Comparison of ENCODE assay signal across 13 cellular contexts in genomic region chr1:24504560-24504959, GRCh38. TPM values are rescaled to one million over a fixed set of nuclear protein-coding genes. Genes with fewer than 3 reads are reported as not detected.
A peak's percentile ranks its signal among the peaks of the same experiment; 100 is the strongest.
DNase-seq lines count a peak whose midpoint lies in the region; ATAC-seq, FAIRE-seq and TF ChIP-seq lines count a peak whose summit lies in the region.
"Had no signal": no experiment of that assay in that cellular context is flagged by ENCODE, and none has a peak within 500 bp of the region (broad histone marks: within the 10 kb centered on the region; RNA-seq: fewer than 3 reads in every experiment).

No MANE protein-coding gene starts in this region.

- no peak for TF ChIP-seq POLR2A in HepG2 (IDR thresholded peaks at IDR 0.05; ENCODE audit: insufficient read depth in 1 of 2, low read depth in 2 of 2, low read length in 2 of 2)
- TF ChIP-seq POLR2A in right lobe of liver (IDR thresholded peaks at IDR 0.05), result no peak
- TF ChIP-seq POLR2A in upper lobe of left lung (IDR thresholded peaks at IDR 0.05), result no peak

- H3K4me2 ChIP-seq in HepG2 (ENCODE audit: low read depth, low read length), result peak overlapping the region; percentile 95; the same call in 1 of the 2 replicates
- peak overlapping the region; percentile 87 for H3K4me2 ChIP-seq in keratinocyte (ENCODE audit: control insufficient read depth, extremely low read depth, insufficient read depth, low read depth, low read length)
- no peak overlapping the region for H3K4me2 ChIP-seq in mesendoderm (ENCODE audit: low read length)

- H3K9me1 ChIP-seq in keratinocyte (ENCODE audit: control insufficient read depth, extremely low read depth, insufficient read depth, low read length), result no peaks in the 10 kb centered on the region

- in situ Hi-C loops in HepG2 (cut with HindIII; ENCODE audit: extremely low pct_ligation_motif_present, low pct_unique_long_range_greater_than_20kb), result no loop called here

- dilution Hi-C loops in keratinocyte (cut with MboI; ENCODE audit: extremely low pct_ligation_motif_present, low sequenced_read_pairs), result no loop called here

- H3K36me3 ChIP-seq in HepG2 (replicated peaks in 1 of 2; ENCODE audit: control insufficient read depth in 1 of 2, insufficient read depth in 2 of 2, low read length in 2 of 2), result no peaks in the 10 kb centered on the region
- no peaks in the 10 kb centered on the region for H3K36me3 ChIP-seq in right lobe of liver
- H3K36me3 ChIP-seq in keratinocyte (ENCODE audit: control insufficient read depth in 2 of 2, extremely low read depth in 1 of 2, insufficient read depth in 2 of 2, low read length in 2 of 2), result no peaks in the 10 kb centered on the region
- no peaks in the 10 kb centered on the region for H3K36me3 ChIP-seq in upper lobe of left lung
- H3K36me3 ChIP-seq in mesendoderm (ENCODE audit: control insufficient read depth, insufficient read depth, low read length), result no peaks in the 10 kb centered on the region
- H3K36me3 ChIP-seq: cardiac muscle cell had no signal

- no peak for TF ChIP-seq CTCF in HepG2 (CRISPR knock-in tag; IDR thresholded peaks at IDR 0.05)
- no peak for TF ChIP-seq CTCF in right lobe of liver (IDR thresholded peaks at IDR 0.05)
- TF ChIP-seq CTCF in keratinocyte (optimal IDR thresholded peaks at IDR 0.05 in 1 of 3, IDR thresholded peaks at IDR 0.05 in 1 of 3, conservative IDR thresholded peaks at IDR 0.05 in 1 of 3; ENCODE audit: extremely low read depth in 1 of 3, insufficient read depth in 2 of 3, low read length in 3 of 3), result no peak
- no peak for TF ChIP-seq CTCF in type B pancreatic cell (conservative IDR thresholded peaks at IDR 0.05)
- TF ChIP-seq CTCF in upper lobe of left lung (IDR thresholded peaks at IDR 0.05), result no peak

- BruUV-seq in HepG2 (replicated peaks; lab: Mats Ljungman, UMichigan), result TSS peak; percentile 51

- H3K4me1 ChIP-seq in HepG2 (ENCODE audit: insufficient read depth, low read length), result peaks cover 54% of the 10 kb centered on the region
- peaks cover 0 to 6% (median 0%) of the 10 kb centered on the region in 4 donors for H3K4me1 ChIP-seq in right lobe of liver
- H3K4me1 ChIP-seq in keratinocyte (ENCODE audit: control insufficient read depth, extremely low read depth, insufficient read depth, low read length), result peaks cover 16% of the 10 kb centered on the region
- H3K4me1 ChIP-seq in upper lobe of left lung, result peaks cover 0 to 28% (median 10%) of the 10 kb centered on the region in 4 donors
- peaks cover 14% of the 10 kb centered on the region for H3K4me1 ChIP-seq in mesendoderm (ENCODE audit: control insufficient read depth, low read depth, low read length)

- no peak for DNase-seq in HepG2 (ENCODE audit: low spot score)
- no peak for DNase-seq in right lobe of liver
- no peak for DNase-seq in activated CD4-positive, alpha-beta memory T cell treated with anti-CD3 and anti-CD28 coated beads for 36 hours
- no peak for DNase-seq in keratinocyte (ENCODE audit: low read depth, low spot score)
- DNase-seq in type B pancreatic cell (ENCODE audit: extremely low spot score, unreplicated experiment), result no peak
- DNase-seq in upper lobe of left lung, result no peak
- DNase-seq in mesendoderm, result no peak
- DNase-seq: Karpas-422; stimulated activated CD4-positive, alpha-beta T cell treated with anti-CD3 and anti-CD28 coated beads, Interleukin-4, amount 100 ng/mL, for 1 hour had no signal

- TF ChIP-seq EP300 in HepG2 (IDR thresholded peaks at IDR 0.05; ENCODE audit: low read depth in 2 of 2, low read length in 2 of 2) (no peak), HepG2 (CRISPR knock-in tag; IDR thresholded peaks at IDR 0.05; ENCODE audit: borderline replicate concordance) (no peak), upper lobe of left lung (IDR thresholded peaks at IDR 0.05) (no peak)

- POLR2A ChIA-PET in HepG2 (lab: Yijun Ruan, JAX), result no interaction called here
- POLR2A ChIA-PET in activated CD4-positive, alpha-beta memory T cell treated with anti-CD3 and anti-CD28 coated beads for 36 hours (lab: Charles Lee), result interaction anchor here (1.2 to 4.4 kb wide), 7 partner anchors 12 to 89 kb away, joined by 3 to 42 read pairs (median 6); partner anchors contain the start of gene NIPAL3

- H3K23ac ChIP-seq in mesendoderm (ENCODE audit: low read length), result no peak overlapping the region

- H3K27me3 Mint-ChIP-seq in activated CD4-positive, alpha-beta memory T cell treated with anti-CD3 and anti-CD28 coated beads for 36 hours, result no peaks in the 10 kb centered on the region
- H3K27me3 Mint-ChIP-seq in type B pancreatic cell, result peaks cover 58% of the 10 kb centered on the region

- peaks cover 66% of the 10 kb centered on the region for H3K4me1 Mint-ChIP-seq in activated CD4-positive, alpha-beta memory T cell treated with anti-CD3 and anti-CD28 coated beads for 36 hours (ENCODE audit: low read depth)
- H3K4me1 Mint-ChIP-seq in type B pancreatic cell (ENCODE audit: unreplicated experiment), result peaks cover 12% of the 10 kb centered on the region

- TF ChIP-seq RAD21 in HepG2 (CRISPR knock-in tag; IDR thresholded peaks at IDR 0.05), result no peak

- no peak overlapping the region for H3K56ac ChIP-seq in mesendoderm (ENCODE audit: low read length)

- H3K79me2 ChIP-seq in HepG2 (ENCODE audit: insufficient read depth, low read length), result peaks cover 10% of the 10 kb centered on the region
- peaks cover 15% of the 10 kb centered on the region for H3K79me2 ChIP-seq in keratinocyte (ENCODE audit: control insufficient read depth, insufficient read depth, low read length)
- H3K79me2 ChIP-seq in mesendoderm (ENCODE audit: control insufficient read depth, insufficient read depth, low read length), result no peaks in the 10 kb centered on the region

- peak overlapping the region; percentile 33 for H3K27ac ChIP-seq in HepG2 (ENCODE audit: extremely low read length, insufficient read depth, low read length)
- no peak overlapping the region for H3K27ac ChIP-seq in right lobe of liver
- no peak overlapping the region for H3K27ac ChIP-seq in keratinocyte (ENCODE audit: control insufficient read depth, insufficient read depth, low read length)
- peak overlapping the region in 1 of 4 donors; percentile 94 for H3K27ac ChIP-seq in upper lobe of left lung
- H3K27ac ChIP-seq in mesendoderm (ENCODE audit: low read depth, low read length), result no peak overlapping the region
- H3K27ac ChIP-seq: cardiac muscle cell had no signal

- H2BK15ac ChIP-seq in mesendoderm (replicated peaks; ENCODE audit: low read depth), result no peak overlapping the region

- WGBS in HepG2 (ENCODE audit: low lambda C conversion rate), result 56% methylated on average over 4 of the region's 4 CpGs
- 89% methylated on average over 4 of the region's 4 CpGs for WGBS in right lobe of liver (ENCODE audit: insufficient coverage, low coverage, low lambda C conversion rate, missing lambda C conversion rate)
- WGBS in upper lobe of left lung, 2 donors, result 93 to 95% methylated on average over 4 of the region's 4 CpGs
- no CpG with 5 or more reads among the region's 4 CpGs for WGBS in mesendoderm (ENCODE audit: extremely low coverage, insufficient coverage, low lambda C conversion rate)

- H3K9ac ChIP-seq in HepG2 (ENCODE audit: insufficient read depth, low read depth, low read length) (peak overlapping the region; percentile 81; the same call in 1 of the 2 replicates), keratinocyte (ENCODE audit: control insufficient read depth, extremely low read depth, insufficient read depth, low read length) (no peak overlapping the region), mesendoderm (ENCODE audit: low read length) (no peak overlapping the region)

- peak overlapping the region in 1 of 3 experiments; percentile 72; a peak in 3 of 6 replicates for H3K4me3 ChIP-seq in HepG2 (replicated peaks in 1 of 3; ENCODE audit: insufficient read depth in 1 of 3, low read depth in 2 of 3, low read length in 3 of 3)
- no peak overlapping the region for H3K4me3 ChIP-seq in right lobe of liver
- H3K4me3 ChIP-seq in keratinocyte (ENCODE audit: control insufficient read depth in 2 of 3, extremely low read depth in 1 of 3, insufficient read depth in 2 of 3, low read depth in 1 of 3, low read length in 3 of 3), result no peak overlapping the region
- peak overlapping the region in 1 of 4 donors; percentile 70 for H3K4me3 ChIP-seq in upper lobe of left lung
- H3K4me3 ChIP-seq in mesendoderm (ENCODE audit: low read length), result no peak overlapping the region
- H3K4me3 ChIP-seq: cardiac muscle cell, lung had no signal

- peak overlapping the region; percentile 99 for H3K27ac Mint-ChIP-seq in activated CD4-positive, alpha-beta memory T cell treated with anti-CD3 and anti-CD28 coated beads for 36 hours
- peak overlapping the region; percentile 98 for H3K27ac Mint-ChIP-seq in type B pancreatic cell

- no peak overlapping the region for H3K18ac ChIP-seq in mesendoderm (ENCODE audit: low read length)

- H4K5ac ChIP-seq in mesendoderm (ENCODE audit: low read length), result no peak overlapping the region

- FAIRE-seq in HepG2 (lab: Jason Lieb, UNC) (no peak), keratinocyte (lab: Jason Lieb, UNC) (no peak)

- H2AFZ ChIP-seq in HepG2 (ENCODE audit: low read length) (no peak overlapping the region), keratinocyte (ENCODE audit: control insufficient read depth, low read length) (no peak overlapping the region)

- peak overlapping the region; percentile 98 for H3K4me3 Mint-ChIP-seq in activated CD4-positive, alpha-beta memory T cell treated with anti-CD3 and anti-CD28 coated beads for 36 hours
- H3K4me3 Mint-ChIP-seq in type B pancreatic cell, result peak overlapping the region; percentile 95

- H3K9me3 Mint-ChIP-seq in activated CD4-positive, alpha-beta memory T cell treated with anti-CD3 and anti-CD28 coated beads for 36 hours, result no peaks in the 10 kb centered on the region
- H3K9me3 Mint-ChIP-seq in type B pancreatic cell, result no peaks in the 10 kb centered on the region

- intact Hi-C loops in HepG2 (cut with micrococcal nuclease; ENCODE audit: unreplicated experiment) (loop anchor here (5.0 to 10.0 kb wide), 2 partner anchors 53 to 90 kb away; partner anchors contain the start of genes NCMAP, NIPAL3 and STPG1), right lobe of liver (cut with DNase I) (no loop called here)
- intact Hi-C loops in activated CD4-positive, alpha-beta memory T cell treated with anti-CD3 and anti-CD28 coated beads for 36 hours (cut with micrococcal nuclease), result loop anchor here (10.0 kb wide), 1 partner anchor 80 kb away; no protein-coding TSS in a partner anchor

- H4K20me1 ChIP-seq in HepG2 (ENCODE audit: insufficient read depth, low read length) (no peaks in the 10 kb centered on the region), keratinocyte (ENCODE audit: control insufficient read depth, extremely low read depth, insufficient read depth, low read length) (no peaks in the 10 kb centered on the region)

- H3K9me3 ChIP-seq in HepG2 (ENCODE audit: low read length), result no peaks in the 10 kb centered on the region
- H3K9me3 ChIP-seq in right lobe of liver, result no peaks in the 10 kb centered on the region
- H3K9me3 ChIP-seq in keratinocyte (ENCODE audit: control insufficient read depth, low read depth, low read length), result no peaks in the 10 kb centered on the region
- no peaks in the 10 kb centered on the region for H3K9me3 ChIP-seq in upper lobe of left lung

- H2AK5ac ChIP-seq in mesendoderm (ENCODE audit: low read length), result no peak overlapping the region

- no peak overlapping the region for H2BK5ac ChIP-seq in mesendoderm (ENCODE audit: low read length)

- no peak overlapping the region for H2BK120ac ChIP-seq in mesendoderm (ENCODE audit: low read depth, low read length)

- no peak overlapping the region for H4K8ac ChIP-seq in mesendoderm (ENCODE audit: low read depth, low read length)

- CTCF ChIA-PET in HepG2 (lab: Yijun Ruan, JAX; ENCODE audit: low intra/inter-chr PET ratio, low total read pairs), result no interaction called here
- CTCF ChIA-PET in activated CD4-positive, alpha-beta memory T cell treated with anti-CD3 and anti-CD28 coated beads for 36 hours (lab: Charles Lee), result interaction anchor here (1.0 to 7.2 kb wide), 10 partner anchors 11 to 114 kb away, joined by 3 to 62 read pairs (median 5); partner anchors contain the start of genes NIPAL3 and STPG1

- peaks cover 29% of the 10 kb centered on the region for H3K36me3 Mint-ChIP-seq in activated CD4-positive, alpha-beta memory T cell treated with anti-CD3 and anti-CD28 coated beads for 36 hours
- H3K36me3 Mint-ChIP-seq in type B pancreatic cell, result no peaks in the 10 kb centered on the region

- H3K4ac ChIP-seq in mesendoderm (ENCODE audit: low read depth, low read length), result no peak overlapping the region

- no peaks in the 10 kb centered on the region; a peak in 1 of 5 replicates for H3K27me3 ChIP-seq in HepG2 (ENCODE audit: control insufficient read depth in 1 of 2, insufficient read depth in 2 of 2, low read length in 2 of 2)
- H3K27me3 ChIP-seq in right lobe of liver, result no peaks in the 10 kb centered on the region
- no peaks in the 10 kb centered on the region for H3K27me3 ChIP-seq in keratinocyte (ENCODE audit: control insufficient read depth, extremely low read depth, insufficient read depth, low read length)
- no peaks in the 10 kb centered on the region for H3K27me3 ChIP-seq in upper lobe of left lung
- no peaks in the 10 kb centered on the region for H3K27me3 ChIP-seq in mesendoderm (ENCODE audit: insufficient read depth, low read length, poor library complexity)
- H3K27me3 ChIP-seq: cardiac muscle cell had no signal

- peaks cover 5% of the 10 kb centered on the region for H3K79me1 ChIP-seq in mesendoderm (ENCODE audit: low read length)

- no peak for ATAC-seq in HepG2
- ATAC-seq in right lobe of liver, result no peak
- no peak for ATAC-seq in upper lobe of left lung (ENCODE audit: low FRiP score in 2 of 2)
- no peak for ATAC-seq in HG03457 (IDR thresholded peaks at IDR 0.05; ENCODE audit: unreplicated experiment)

RNA-seq across cellular contexts. Expression of gene RCAN3, which starts 1.9 kb away (rescaled TPM):
- total RNA-seq in HepG2 (2016; rRNA removed; fragmentation: Illumina TruSeq; extraction: Trizol), result 13.3 and 13.6 TPM in 2 replicates
- total RNA-seq in HepG2 (2016; cell fraction: cytosol; rRNA removed; fragmentation: Illumina TruSeq; extraction: Trizol; ENCODE audit: low read depth), result 11.1 and 12.8 TPM in 2 replicates
- total RNA-seq in HepG2 (2016; cell fraction: insoluble cytoplasmic fraction; rRNA removed; fragmentation: Illumina TruSeq; extraction: Trizol), result 12.7 and 13.1 TPM in 2 replicates
- 11.4 and 12.2 TPM in 2 replicates for total RNA-seq in HepG2 (2016; cell fraction: membrane; rRNA removed; fragmentation: Illumina TruSeq; extraction: Trizol)
- 6.8 and 7.8 TPM in 2 replicates for total RNA-seq in HepG2 (2016; cell fraction: nucleus; rRNA removed; fragmentation: Illumina TruSeq; extraction: Trizol)
- polyA plus RNA-seq in HepG2 (2011; rRNA removed), result 10.9 and 12.2 TPM in 2 replicates
- 7.5 and 10.9 TPM in 2 replicates for polyA plus RNA-seq in HepG2 (2011; cell fraction: cytosol; rRNA removed)
- 5.9 and 6.3 TPM in 2 replicates for polyA plus RNA-seq in HepG2 (2011; cell fraction: nucleus; rRNA removed)
- polyA plus RNA-seq in HepG2 (2012), result 8.9 and 12.1 TPM in 2 replicates
- polyA plus RNA-seq in HepG2 (2016; cell fraction: cytosol; fragmentation: Illumina TruSeq; extraction: Trizol; ENCODE audit: low read depth), result 5.1 and 5.8 TPM in 2 replicates
- 11.8 and 14.0 TPM in 2 replicates for polyA plus RNA-seq in HepG2 (2016; cell fraction: insoluble cytoplasmic fraction; fragmentation: Illumina TruSeq; extraction: Trizol; ENCODE audit: low read depth)
- polyA plus RNA-seq in HepG2 (2016; cell fraction: membrane; fragmentation: Illumina TruSeq; extraction: Trizol; ENCODE audit: low read depth), result 9.8 and 11.1 TPM in 2 replicates
- 11.0 and 12.1 TPM in 2 replicates for polyA plus RNA-seq in HepG2 (2016; cell fraction: nucleus; fragmentation: Illumina TruSeq; extraction: Trizol; ENCODE audit: insufficient read depth, low read depth)
- 5.6 and 20.2 TPM in 2 replicates for polyA minus RNA-seq in HepG2 (2011; rRNA and poly(A)+ RNA removed; ENCODE audit: low replicate concordance)
- polyA minus RNA-seq in HepG2 (2011; cell fraction: cytosol; rRNA and poly(A)+ RNA removed), result 12.3 and 12.5 TPM in 2 replicates
- 4.2 and 8.7 TPM in 2 replicates for polyA minus RNA-seq in HepG2 (2011; cell fraction: nucleus; rRNA and poly(A)+ RNA removed)
- 1 to 10 TPM; 1.2 to 3.1 (median 2.1) TPM for total RNA-seq in right lobe of liver
- total RNA-seq in activated CD4-positive, alpha-beta memory T cell treated with anti-CD3 and anti-CD28 coated beads for 36 hours, result 10 to 100 TPM; 71.3 to 78.8 TPM
- polyA plus RNA-seq in keratinocyte, result 7.9 to 22.1 TPM (median 13.8 TPM) in 3 replicates
- 13.6 TPM for polyA plus RNA-seq in keratinocyte (2011; ENCODE audit: low read depth)
- 15.7 and 17.4 TPM in 2 replicates for polyA plus RNA-seq in keratinocyte (2011; cell fraction: cytosol; rRNA removed)
- 14.9 and 16.2 TPM in 2 replicates for polyA plus RNA-seq in keratinocyte (2011; cell fraction: nucleus; rRNA removed)
- polyA plus RNA-seq in keratinocyte (2012; ENCODE audit: low replicate concordance), result 6.5 and 12.7 TPM in 2 replicates
- 14.0 to 16.4 TPM (median 16.3 TPM) in 3 replicates for polyA minus RNA-seq in keratinocyte
- 13.4 TPM for polyA minus RNA-seq in keratinocyte (2011; cell fraction: cytosol; rRNA and poly(A)+ RNA removed)
- polyA minus RNA-seq in keratinocyte (2011; cell fraction: nucleus; rRNA and poly(A)+ RNA removed), result 6.5 and 17.7 TPM in 2 replicates
- 20.4 and 40.8 TPM in 2 replicates for total RNA-seq in type B pancreatic cell (ENCODE audit: low replicate concordance)
- 10 to 100 TPM; 13.6 to 35.5 (median 18.6) TPM for total RNA-seq in upper lobe of left lung
- polyA plus RNA-seq in mesendoderm (2013, experiment 1 of 2), result 13.0 TPM
- polyA plus RNA-seq in mesendoderm (2013, experiment 2 of 2), result 13.4 TPM

RNA-seq across cellular contexts. Expression of gene NCMAP, which starts 51.3 kb away (rescaled TPM):
- total RNA-seq in HepG2 (2016; rRNA removed; fragmentation: Illumina TruSeq; extraction: Trizol), result 2.7 and 2.9 TPM in 2 replicates
- 1.1 and 1.7 TPM in 2 replicates for total RNA-seq in HepG2 (2016; cell fraction: cytosol; rRNA removed; fragmentation: Illumina TruSeq; extraction: Trizol; ENCODE audit: low read depth)
- 2.5 and 2.7 TPM in 2 replicates for total RNA-seq in HepG2 (2016; cell fraction: insoluble cytoplasmic fraction; rRNA removed; fragmentation: Illumina TruSeq; extraction: Trizol)
- 3.6 and 4.1 TPM in 2 replicates for total RNA-seq in HepG2 (2016; cell fraction: membrane; rRNA removed; fragmentation: Illumina TruSeq; extraction: Trizol)
- total RNA-seq in HepG2 (2016; cell fraction: nucleus; rRNA removed; fragmentation: Illumina TruSeq; extraction: Trizol), result 1.3 and 1.7 TPM in 2 replicates
- 20.0 and 22.0 TPM in 2 replicates for polyA plus RNA-seq in HepG2 (2011; rRNA removed)
- 16.3 and 22.0 TPM in 2 replicates for polyA plus RNA-seq in HepG2 (2011; cell fraction: cytosol; rRNA removed)
- 6.2 and 8.2 TPM in 2 replicates for polyA plus RNA-seq in HepG2 (2011; cell fraction: nucleus; rRNA removed)
- 9.9 and 19.2 TPM in 2 replicates for polyA plus RNA-seq in HepG2 (2012)
- 1.1 and 1.6 TPM in 2 replicates for polyA plus RNA-seq in HepG2 (2016; cell fraction: cytosol; fragmentation: Illumina TruSeq; extraction: Trizol; ENCODE audit: low read depth)
- 2.0 and 2.2 TPM in 2 replicates for polyA plus RNA-seq in HepG2 (2016; cell fraction: insoluble cytoplasmic fraction; fragmentation: Illumina TruSeq; extraction: Trizol; ENCODE audit: low read depth)
- 2.3 and 3.2 TPM in 2 replicates for polyA plus RNA-seq in HepG2 (2016; cell fraction: membrane; fragmentation: Illumina TruSeq; extraction: Trizol; ENCODE audit: low read depth)
- 2.1 and 2.3 TPM in 2 replicates for polyA plus RNA-seq in HepG2 (2016; cell fraction: nucleus; fragmentation: Illumina TruSeq; extraction: Trizol; ENCODE audit: insufficient read depth, low read depth)
- polyA minus RNA-seq in HepG2 (2011; rRNA and poly(A)+ RNA removed; ENCODE audit: low replicate concordance), result 28.8 TPM in 1 of 2 replicates, not detected in the other
- polyA minus RNA-seq in HepG2 (2011; cell fraction: cytosol; rRNA and poly(A)+ RNA removed), result 13.1 and 18.4 TPM in 2 replicates
- polyA minus RNA-seq in HepG2 (2011; cell fraction: nucleus; rRNA and poly(A)+ RNA removed), result 6.2 and 9.0 TPM in 2 replicates
- total RNA-seq in right lobe of liver, result 1 to 10 TPM in 3 of 6 experiments, under 1 TPM in 3; 0.81 to 2.6 (median 0.99) TPM
- total RNA-seq in activated CD4-positive, alpha-beta memory T cell treated with anti-CD3 and anti-CD28 coated beads for 36 hours, result under 1 TPM; 0.05 to 0.07 TPM
- polyA plus RNA-seq in keratinocyte, result 0.02 to 0.05 TPM in 2 of 3 replicates, not detected in the other
- polyA plus RNA-seq in keratinocyte (2011; ENCODE audit: low read depth), result not detected
- 0.06 TPM in 2 replicates for polyA plus RNA-seq in keratinocyte (2011; cell fraction: cytosol; rRNA removed)
- polyA plus RNA-seq in keratinocyte (2011; cell fraction: nucleus; rRNA removed), result 0.03 TPM in 2 replicates
- 0.03 TPM in 1 of 2 replicates, not detected in the other for polyA plus RNA-seq in keratinocyte (2012; ENCODE audit: low replicate concordance)
- 0.03 TPM in 1 of 3 replicates, not detected in the others for polyA minus RNA-seq in keratinocyte
- not detected for polyA minus RNA-seq in keratinocyte (2011; cell fraction: cytosol; rRNA and poly(A)+ RNA removed)
- not detected in 2 replicates for polyA minus RNA-seq in keratinocyte (2011; cell fraction: nucleus; rRNA and poly(A)+ RNA removed)
- total RNA-seq in type B pancreatic cell (ENCODE audit: low replicate concordance), result 2.1 and 2.4 TPM in 2 replicates
- total RNA-seq in upper lobe of left lung, result 10 to 100 TPM in 1 of 6 donors, 1 to 10 TPM in 5; 3.3 to 12.8 (median 7.3) TPM
- 0.01 TPM for polyA plus RNA-seq in mesendoderm (2013, experiment 1 of 2)
- 0.01 TPM for polyA plus RNA-seq in mesendoderm (2013, experiment 2 of 2)
- total RNA-seq: cardiac muscle cell; T-helper 2 cell treated with Interferon-gamma antibody and Interleukin-4, amounts not matched to agents 100 ng/mL and 5 ng/mL, for 36 hours had no signal
- polyA plus RNA-seq: cardiac muscle cell had no signal

Comparison
In these comparisons a context has a peak if more than half of its experiments do, and no peak if none do; other contexts are left out.
1. intact Hi-C loops: an anchor here in HepG2 (5.0 to 10.0 kb wide) and activated CD4-positive, alpha-beta memory T cell treated with anti-CD3 and anti-CD28 coated beads for 36 hours (10.0 kb wide); none called in right lobe of liver.